10 cellular contexts compared by ENCODE assay signal in the genomic region with DNA sequence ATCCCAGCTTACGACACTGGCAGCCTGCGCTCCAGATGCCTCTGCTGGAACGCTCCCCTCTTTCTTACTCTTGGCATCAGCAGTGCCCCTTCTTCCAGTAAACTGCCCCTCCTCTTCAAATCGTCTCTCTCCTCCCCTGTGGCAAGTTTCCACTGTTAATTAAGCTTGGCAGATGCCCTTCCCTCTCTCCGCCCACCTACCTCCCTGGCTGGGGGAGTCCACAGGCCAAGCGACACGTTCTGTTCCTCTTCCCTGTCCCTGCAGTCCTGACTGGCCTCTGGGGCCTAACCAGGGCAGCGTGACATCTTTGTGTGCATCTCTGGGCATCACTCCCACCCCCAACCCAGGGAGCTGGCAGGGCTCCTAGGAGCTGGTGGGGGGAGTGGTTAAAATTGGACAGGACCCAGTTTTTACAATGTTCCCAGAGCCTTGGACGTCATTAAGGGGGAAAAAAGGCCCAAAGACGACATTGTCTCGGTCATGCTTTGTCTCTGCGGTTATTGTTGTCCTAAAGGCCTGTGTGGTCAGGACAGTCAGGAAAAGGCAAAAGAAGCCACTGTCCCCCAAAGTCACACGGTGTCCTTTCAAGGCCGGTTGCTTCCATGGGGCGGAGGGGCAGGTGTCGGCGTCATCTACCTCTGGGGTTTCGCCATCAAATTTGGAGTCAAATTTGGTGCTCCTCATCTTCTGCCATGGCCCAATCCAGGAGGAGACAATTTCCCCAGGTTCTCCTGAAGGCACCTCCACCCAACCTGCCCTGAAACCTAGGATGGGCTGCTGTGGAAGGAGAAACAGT. TPM values are rescaled to one million over a fixed set of nuclear protein-coding genes. Genes with fewer than 3 reads are reported as not detected.
DNase-seq lines count a peak whose midpoint lies in the region; ATAC-seq and TF ChIP-seq lines count a peak whose summit lies in the region.
"Had no signal": no experiment of that assay in that cellular context is flagged by ENCODE, and none has a peak within 500 bp of the region (broad histone marks: within the 10 kb centered on the region; RNA-seq: fewer than 3 reads in every experiment).

No MANE protein-coding gene starts in this region.

- H3K27ac ChIP-seq in angular gyrus (ENCODE audit: low read depth, low read length) (peak overlapping the region; percentile 91), prostate gland (peak overlapping the region; percentile 89 to 92)

- ATAC-seq in HG03469 (IDR thresholded peaks at IDR 0.05; ENCODE audit: unreplicated experiment) (no peak), GM18519 (IDR thresholded peaks at IDR 0.05; ENCODE audit: low FRiP score, unreplicated experiment) (no peak)

- no peak for TF ChIP-seq POLR2A in prostate gland (IDR thresholded peaks at IDR 0.05)

- no peaks in the 10 kb centered on the region for H3K36me3 ChIP-seq in prostate gland
- no peaks in the 10 kb centered on the region; the same call in 1 of the 2 replicates for H3K36me3 ChIP-seq in HAP-1 (replicated peaks)

- H3K9me3 ChIP-seq in prostate gland (no peaks in the 10 kb centered on the region), HAP-1 (no peaks in the 10 kb centered on the region)

- 35% methylated on average over 18 of the region's 18 CpGs for WGBS in prostate gland

- intact Hi-C loops in head of caudate nucleus (cut with DNase I) (no loop called here), prostate gland (cut with DNase I) (no loop called here)

- in situ Hi-C loops in HAP-1 (cut with MboI; ENCODE audit: low sequenced_read_pairs), result no loop called here

- no peak for TF ChIP-seq CTCF in prostate gland (IDR thresholded peaks at IDR 0.05)

- no peaks in the 10 kb centered on the region for H3K27me3 ChIP-seq in prostate gland (replicated peaks; ENCODE audit: insufficient read depth)
- no peaks in the 10 kb centered on the region for H3K27me3 ChIP-seq in HAP-1 (ENCODE audit: low read depth)

- H3K4me3 ChIP-seq in prostate gland, result no peak overlapping the region
- H3K4me3 ChIP-seq in HAP-1, result no peak overlapping the region

- DNase-seq in C1 segment of cervical spinal cord (lab: John Stamatoyannopoulos, UW) (peak; percentile 9 to 95 (median 82)), head of caudate nucleus (peak; percentile 55 to 95 (median 83)), prostate gland (ENCODE audit: low spot score) (peak; percentile 79), HAP-1 (ENCODE audit: low spot score in 2 of 2) (no peak), NCI-H524 (lab: John Stamatoyannopoulos, UW) (no peak)
- DNase-seq: activated CD4-positive, alpha-beta T cell treated with anti-CD3 and anti-CD28 coated beads for 4 hours; activated naive CD8-positive, alpha-beta T cell treated with anti-CD3 and anti-CD28 coated beads, Interleukin-2, amount 10 ng/mL, durations not matched to agents 7 days and 5 days had no signal

- H3K4me1 ChIP-seq in prostate gland (replicated peaks) (peaks cover 14% of the 10 kb centered on the region), HAP-1 (no peaks in the 10 kb centered on the region)

RNA-seq across cellular contexts. Expression of gene DLG5, which starts 54.2 kb away (rescaled TPM):
- 100 to 1,000 TPM in 1 of 2 donors, 10 to 100 TPM in 1; 72.3 to 134 TPM for total RNA-seq in prostate gland

Comparison
In these comparisons a context has a peak if more than half of its experiments do, and no peak if none do; other contexts are left out.
1. DNase-seq: peak in C1 segment of cervical spinal cord (14 of 14), head of caudate nucleus (42 of 42) and prostate gland (single experiment); none in HAP-1 (0 of 2) and NCI-H524 (0 of 2).